In the genomic region with DNA sequence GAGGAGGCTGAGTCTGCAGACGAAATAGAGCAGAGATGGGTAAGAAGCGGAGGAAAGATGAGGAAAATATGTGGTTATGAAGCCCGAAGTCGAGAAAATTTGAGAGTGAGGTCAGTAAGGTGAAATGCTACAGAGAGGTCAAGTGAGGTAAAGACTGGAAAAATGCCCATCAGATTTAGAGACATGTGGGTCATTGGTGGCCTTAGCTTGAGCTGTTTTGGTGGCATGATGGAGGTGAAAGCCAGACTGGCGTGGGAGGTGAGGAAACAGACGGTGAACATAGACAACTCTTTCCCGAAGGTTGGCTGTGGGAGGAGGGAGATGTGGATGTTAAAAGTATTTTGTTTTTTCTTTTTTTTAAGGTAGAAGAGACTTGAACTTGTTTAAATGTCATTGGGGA, we compare ENCODE assay signal across 1 cellular context.
TF ChIP-seq lines count a peak whose summit lies in the region.

No MANE protein-coding gene starts in this region.

TF ChIP-seq in IMR-90, 13 proteins besides CTCF, POLR2A, EP300 and RAD21:
- TF ChIP-seq MAFK (IDR thresholded peaks at IDR 0.05; ENCODE audit: low read depth, low read length) (no peak), MAZ (IDR thresholded peaks at IDR 0.05; ENCODE audit: borderline replicate concordance, low read depth, low read length) (no peak), BHLHE40 (IDR thresholded peaks at IDR 0.05; ENCODE audit: low read depth, low read length) (no peak), RCOR1 (IDR thresholded peaks at IDR 0.05; ENCODE audit: insufficient replicate concordance, low read length) (no peak)
- TF ChIP-seq, protein P1, sequence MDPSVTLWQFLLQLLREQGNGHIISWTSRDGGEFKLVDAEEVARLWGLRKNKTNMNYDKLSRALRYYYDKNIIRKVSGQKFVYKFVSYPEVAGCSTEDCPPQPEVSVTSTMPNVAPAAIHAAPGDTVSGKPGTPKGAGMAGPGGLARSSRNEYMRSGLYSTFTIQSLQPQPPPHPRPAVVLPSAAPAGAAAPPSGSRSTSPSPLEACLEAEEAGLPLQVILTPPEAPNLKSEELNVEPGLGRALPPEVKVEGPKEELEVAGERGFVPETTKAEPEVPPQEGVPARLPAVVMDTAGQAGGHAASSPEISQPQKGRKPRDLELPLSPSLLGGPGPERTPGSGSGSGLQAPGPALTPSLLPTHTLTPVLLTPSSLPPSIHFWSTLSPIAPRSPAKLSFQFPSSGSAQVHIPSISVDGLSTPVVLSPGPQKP (IDR thresholded peaks at IDR 0.05; ENCODE audit: borderline replicate concordance, low read depth, low read length) = no peak
